Comparison of ENCODE assay signal across 12 cellular contexts in genomic region chr1:20590313-20590777, GRCh38. TPM values are rescaled to one million over a fixed set of nuclear protein-coding genes. Genes with fewer than 3 reads are reported as not detected.
A peak's percentile ranks its signal among the peaks of the same experiment; 100 is the strongest.
DNase-seq lines count a peak whose midpoint lies in the region; ATAC-seq and TF ChIP-seq lines count a peak whose summit lies in the region.
"Had no signal": no experiment of that assay in that cellular context is flagged by ENCODE, and none has a peak within 500 bp of the region (broad histone marks: within the 10 kb centered on the region; RNA-seq: fewer than 3 reads in every experiment).

No MANE protein-coding gene starts in this region.

- no peak overlapping the region for H3K27ac Mint-ChIP-seq in natural killer cell
- H3K27ac Mint-ChIP-seq: CD4-positive, CD25-positive, alpha-beta regulatory T cell had no signal

- H3K4me3 Mint-ChIP-seq in natural killer cell, result peak overlapping the region; percentile 3
- H3K4me3 Mint-ChIP-seq: CD4-positive, CD25-positive, alpha-beta regulatory T cell had no signal

- peaks cover 28 to 55% of the 10 kb centered on the region in 2 donors for H3K27me3 Mint-ChIP-seq in natural killer cell (ENCODE audit: low read depth in 2 of 2)

- H3K4me1 Mint-ChIP-seq in natural killer cell, result peaks cover 12 to 19% of the 10 kb centered on the region in 2 donors

- H3K36me3 Mint-ChIP-seq in natural killer cell, result no peaks in the 10 kb centered on the region
- H3K36me3 Mint-ChIP-seq: CD4-positive, CD25-positive, alpha-beta regulatory T cell had no signal

- TF ChIP-seq CTCF in fibroblast of mammary gland (conservative IDR thresholded peaks at IDR 0.05; ENCODE audit: control insufficient read depth, insufficient read depth, low read depth, low read length), result no peak
- no peak for TF ChIP-seq CTCF in natural killer cell (IDR thresholded peaks at IDR 0.05)

- ATAC-seq in natural killer cell (peak in 1 of 3 donors; percentile 57), GM21723 (IDR thresholded peaks at IDR 0.05; ENCODE audit: unreplicated experiment) (no peak), HG02852 (IDR thresholded peaks at IDR 0.05; ENCODE audit: unreplicated experiment) (no peak), HG03039 (IDR thresholded peaks at IDR 0.05; ENCODE audit: unreplicated experiment) (no peak)

- DNase-seq in CD1c-positive myeloid dendritic cell (ENCODE audit: extremely low spot score) (peak; percentile 92), NOMO-1 treated with dmso at 0.1 percent for 144 hours (lab: John Stamatoyannopoulos, UW; ENCODE audit: unreplicated experiment) (peak; percentile 68), fibroblast of mammary gland (ENCODE audit: low read depth) (peak; percentile 87), natural killer cell (no peak), medulla oblongata (ENCODE audit: extremely low spot score) (no peak)
- DNase-seq: CD4-positive, CD25-positive, alpha-beta regulatory T cell; GOT3; KBM-7; stimulated activated naive CD4-positive, alpha-beta T cell had no signal

- peak overlapping the region; percentile 35 for H3K4me3 ChIP-seq in fibroblast of mammary gland (ENCODE audit: control insufficient read depth, low read depth, low read length)

- no peaks in the 10 kb centered on the region for H3K9me3 Mint-ChIP-seq in natural killer cell

- intact Hi-C loops in natural killer cell (cut with micrococcal nuclease), result no loop called here

RNA-seq across cellular contexts. Expression of gene CDA, which starts 1.4 kb away (rescaled TPM):
- 1 to 10 TPM in 2 of 3 donors, not detected in 1; 1.4 to 5.3 TPM for total RNA-seq in natural killer cell
- total RNA-seq: CD4-positive, CD25-positive, alpha-beta regulatory T cell had no signal

RNA-seq across cellular contexts. Expression of gene FAM43B, which starts 38.0 kb away (rescaled TPM):
- total RNA-seq in natural killer cell, result not detected
- total RNA-seq: CD4-positive, CD25-positive, alpha-beta regulatory T cell had no signal

RNA-seq across cellular contexts. Expression of gene PINK1, which starts 42.9 kb away (rescaled TPM):
- 10 to 100 TPM; 10.8 to 16.2 (median 15.0) TPM for total RNA-seq in natural killer cell

Comparison
In these comparisons a context has a peak if more than half of its experiments do, and no peak if none do; other contexts are left out.
1. DNase-seq: peak in CD1c-positive myeloid dendritic cell (single experiment), NOMO-1 treated with dmso at 0.1 percent for 144 hours (single experiment) and fibroblast of mammary gland (single experiment); none in natural killer cell (single experiment) and medulla oblongata (single experiment).